Comparison of ENCODE assay signal across 13 cellular contexts in the genomic region with DNA sequence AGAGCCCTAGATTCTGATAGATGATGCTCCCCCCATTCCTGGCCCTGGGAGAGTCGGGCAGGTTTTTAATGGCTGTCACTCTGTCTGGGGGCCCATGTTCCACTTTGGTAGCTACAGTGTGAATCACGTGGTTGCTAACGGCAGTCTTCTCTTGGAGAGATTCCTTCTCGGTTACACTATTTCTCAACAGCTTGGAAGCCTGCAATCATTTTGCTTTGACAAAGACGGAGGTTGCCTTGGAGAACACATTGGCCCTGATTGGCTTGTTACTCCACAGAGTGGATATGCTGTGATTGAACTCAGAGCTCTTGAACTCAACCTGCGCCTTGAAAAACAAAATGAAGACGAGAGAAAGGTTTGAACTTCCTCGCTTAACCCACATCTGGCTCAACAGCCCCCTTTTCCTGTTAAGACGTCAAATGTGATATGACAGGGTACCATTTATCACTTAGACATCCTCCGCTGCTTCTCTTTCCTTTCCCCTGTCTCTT.
DNase-seq lines count a peak whose midpoint lies in the region; ATAC-seq lines count a peak whose summit lies in the region.
"Had no signal": no experiment of that assay in that cellular context is flagged by ENCODE, and none has a peak within 500 bp of the region (broad histone marks: within the 10 kb centered on the region; RNA-seq: fewer than 3 reads in every experiment).

No MANE protein-coding gene starts in this region.

- peak overlapping the region; percentile 53 for H3K4me3 Mint-ChIP-seq in activated naive CD4-positive, alpha-beta T cell treated with anti-CD3 and anti-CD28 coated beads, Interleukin-2, amount 50 U/mL, for 24 hours
- H3K4me3 Mint-ChIP-seq in activated T-helper 2 cell treated with anti-CD3 and anti-CD28 coated beads, Interferon-gamma antibody, Interleukin-2, Interleukin-4, amounts not matched to agents 10 μg/mL and 5 μg/mL and 100 μg/mL, durations not matched to agents 14 hours and 24 hours and 36 hours (ENCODE audit: low read depth), result no peak overlapping the region
- peak overlapping the region; percentile 17 to 55 for H3K4me3 Mint-ChIP-seq in stimulated activated naive CD8-positive, alpha-beta T cell treated with anti-CD3 and anti-CD28 coated beads, Interleukin-15, amount 100 ng/mL, for 72 hours
- H3K4me3 Mint-ChIP-seq: HFFc6 had no signal

- peak overlapping the region; percentile 81 for H3K27ac Mint-ChIP-seq in activated naive CD4-positive, alpha-beta T cell treated with anti-CD3 and anti-CD28 coated beads, Interleukin-2, amount 50 U/mL, for 24 hours
- peak overlapping the region; percentile 6 for H3K27ac Mint-ChIP-seq in activated T-helper 2 cell treated with anti-CD3 and anti-CD28 coated beads, Interferon-gamma antibody, Interleukin-2, Interleukin-4, amounts not matched to agents 10 μg/mL and 5 μg/mL and 100 μg/mL, durations not matched to agents 14 hours and 24 hours and 36 hours
- H3K27ac Mint-ChIP-seq in stimulated activated naive CD8-positive, alpha-beta T cell treated with anti-CD3 and anti-CD28 coated beads, Interleukin-15, amount 100 ng/mL, for 72 hours, result peak overlapping the region; percentile 31 to 87
- H3K27ac Mint-ChIP-seq: HFFc6 had no signal

- H3K9me3 Mint-ChIP-seq in activated naive CD4-positive, alpha-beta T cell treated with anti-CD3 and anti-CD28 coated beads, Interleukin-2, amount 50 U/mL, for 24 hours, result no peaks in the 10 kb centered on the region
- no peaks in the 10 kb centered on the region for H3K9me3 Mint-ChIP-seq in activated T-helper 2 cell treated with anti-CD3 and anti-CD28 coated beads, Interferon-gamma antibody, Interleukin-2, Interleukin-4, amounts not matched to agents 10 μg/mL and 5 μg/mL and 100 μg/mL, durations not matched to agents 14 hours and 24 hours and 36 hours
- no peaks in the 10 kb centered on the region for H3K9me3 Mint-ChIP-seq in stimulated activated naive CD8-positive, alpha-beta T cell treated with anti-CD3 and anti-CD28 coated beads, Interleukin-15, amount 100 ng/mL, for 72 hours

- DNase-seq in activated naive CD4-positive, alpha-beta T cell treated with anti-CD3 and anti-CD28 coated beads, Interleukin-2, amount 50 U/mL, for 16 hours, result no peak
- no peak for DNase-seq in activated T-helper 2 cell treated with anti-CD3 and anti-CD28 coated beads, Interferon-gamma antibody, Interleukin-2, Interleukin-4, amounts not matched to agents 10 μg/mL and 5 μg/mL and 100 μg/mL, durations not matched to agents 14 hours and 24 hours and 36 hours (ENCODE audit: low spot score)
- DNase-seq in medulla oblongata (ENCODE audit: extremely low spot score) (peak; percentile 55), dermis blood vessel endothelial cell (no peak)
- DNase-seq in stimulated activated naive CD8-positive, alpha-beta T cell treated with anti-CD3 and anti-CD28 coated beads, Interleukin-15, amount 100 ng/mL, for 72 hours, result no peak
- DNase-seq in stimulated activated CD4-positive, alpha-beta T cell treated with anti-CD3 and anti-CD28 coated beads, Interleukin-4, amount 100 ng/mL, for 24 hours, result no peak
- DNase-seq: activated CD8-positive, alpha-beta memory T cell treated with anti-CD3 and anti-CD28 coated beads, Interleukin-2, amount 50 U/mL, for 48 hours; HFFc6; NCI-H2081; OCI-M1; T1000 had no signal

- no peaks in the 10 kb centered on the region for H3K27me3 Mint-ChIP-seq in activated naive CD4-positive, alpha-beta T cell treated with anti-CD3 and anti-CD28 coated beads, Interleukin-2, amount 50 U/mL, for 24 hours
- no peaks in the 10 kb centered on the region for H3K27me3 Mint-ChIP-seq in activated T-helper 2 cell treated with anti-CD3 and anti-CD28 coated beads, Interferon-gamma antibody, Interleukin-2, Interleukin-4, amounts not matched to agents 10 μg/mL and 5 μg/mL and 100 μg/mL, durations not matched to agents 14 hours and 24 hours and 36 hours (ENCODE audit: low read depth)
- peaks cover 17% of the 10 kb centered on the region for H3K27me3 Mint-ChIP-seq in stimulated activated naive CD8-positive, alpha-beta T cell treated with anti-CD3 and anti-CD28 coated beads, Interleukin-15, amount 100 ng/mL, for 72 hours

- H3K4me1 Mint-ChIP-seq in activated naive CD4-positive, alpha-beta T cell treated with anti-CD3 and anti-CD28 coated beads, Interleukin-2, amount 50 U/mL, for 24 hours, result peaks cover 24% of the 10 kb centered on the region
- H3K4me1 Mint-ChIP-seq in activated T-helper 2 cell treated with anti-CD3 and anti-CD28 coated beads, Interferon-gamma antibody, Interleukin-2, Interleukin-4, amounts not matched to agents 10 μg/mL and 5 μg/mL and 100 μg/mL, durations not matched to agents 14 hours and 24 hours and 36 hours (ENCODE audit: low read depth), result peaks cover 23% of the 10 kb centered on the region
- H3K4me1 Mint-ChIP-seq in stimulated activated naive CD8-positive, alpha-beta T cell treated with anti-CD3 and anti-CD28 coated beads, Interleukin-15, amount 100 ng/mL, for 72 hours, result peaks cover 18% of the 10 kb centered on the region

- intact Hi-C loops in activated T-helper 2 cell treated with anti-CD3 and anti-CD28 coated beads, Interferon-gamma antibody, Interleukin-2, Interleukin-4, amounts not matched to agents 10 μg/mL and 5 μg/mL and 100 μg/mL, durations not matched to agents 14 hours and 24 hours and 36 hours (cut with micrococcal nuclease), result no loop called here

- peaks cover 2% of the 10 kb centered on the region for H3K36me3 Mint-ChIP-seq in activated naive CD4-positive, alpha-beta T cell treated with anti-CD3 and anti-CD28 coated beads, Interleukin-2, amount 50 U/mL, for 24 hours
- H3K36me3 Mint-ChIP-seq in activated T-helper 2 cell treated with anti-CD3 and anti-CD28 coated beads, Interferon-gamma antibody, Interleukin-2, Interleukin-4, amounts not matched to agents 10 μg/mL and 5 μg/mL and 100 μg/mL, durations not matched to agents 14 hours and 24 hours and 36 hours (ENCODE audit: low read depth), result no peaks in the 10 kb centered on the region

- no peak for ATAC-seq in stimulated activated naive CD8-positive, alpha-beta T cell treated with anti-CD3 and anti-CD28 coated beads, Interleukin-15, amount 100 ng/mL, for 72 hours
- ATAC-seq in HG02610 (IDR thresholded peaks at IDR 0.05; ENCODE audit: unreplicated experiment), result no peak

Comparison
In these comparisons a context has a peak if more than half of its experiments do, and no peak if none do; other contexts are left out.
1. H3K27ac Mint-ChIP-seq: peak in every context shown above with its lines; median percentile 81 in activated naive CD4-positive, alpha-beta T cell treated with anti-CD3 and anti-CD28 coated beads, Interleukin-2, amount 50 U/mL, for 24 hours; 59 in stimulated activated naive CD8-positive, alpha-beta T cell treated with anti-CD3 and anti-CD28 coated beads, Interleukin-15, amount 100 ng/mL, for 72 hours; 6 in activated T-helper 2 cell treated with anti-CD3 and anti-CD28 coated beads, Interferon-gamma antibody, Interleukin-2, Interleukin-4, amounts not matched to agents 10 μg/mL and 5 μg/mL and 100 μg/mL, durations not matched to agents 14 hours and 24 hours and 36 hours.